Comparison of ENCODE assay signal across 1 cellular context in the genomic region with DNA sequence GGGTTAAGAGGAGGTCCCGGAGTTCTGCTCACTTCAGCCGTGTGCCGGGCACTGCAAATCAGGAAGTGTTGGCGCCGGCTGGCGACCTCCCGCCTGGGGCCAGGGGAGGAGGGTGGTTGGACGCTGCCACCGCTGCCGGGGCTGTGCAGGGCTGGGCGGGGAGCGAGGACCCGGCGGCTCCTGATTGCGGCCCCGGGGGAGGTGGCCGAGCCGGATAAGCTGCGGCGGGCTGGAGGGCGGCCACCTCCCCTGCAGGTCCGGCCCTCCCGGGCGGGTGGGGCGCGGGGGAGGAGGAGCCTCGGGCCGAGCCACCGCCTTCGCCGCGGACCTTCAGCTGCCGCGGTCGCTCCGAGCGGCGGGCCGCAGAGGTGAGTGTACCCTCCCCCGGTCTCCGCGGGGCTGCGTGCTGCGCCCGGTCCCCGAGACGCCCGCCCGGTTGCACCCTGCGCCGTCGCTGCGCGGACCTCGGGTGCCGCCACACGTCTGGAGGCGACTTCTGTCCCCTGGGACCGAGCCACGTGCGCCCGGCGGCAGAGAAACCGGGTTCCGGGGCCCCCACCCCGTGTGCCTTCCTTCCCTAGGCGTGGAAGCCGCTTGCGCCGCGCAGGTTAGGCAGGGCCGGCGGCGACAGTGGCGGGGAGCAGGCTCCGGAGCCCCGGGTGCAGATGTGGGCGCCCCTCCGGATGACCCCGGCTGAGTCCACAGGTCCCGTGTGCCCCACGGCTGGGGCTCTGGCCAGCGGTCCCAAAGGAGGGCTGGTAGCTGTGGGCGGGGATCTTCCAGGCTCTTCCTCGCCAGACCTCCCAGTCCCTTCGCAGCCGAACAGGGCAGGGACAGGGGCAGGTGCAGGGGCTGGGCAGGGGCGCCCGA.
TF ChIP-seq lines count a peak whose summit lies in the region.

A gene with protein sequence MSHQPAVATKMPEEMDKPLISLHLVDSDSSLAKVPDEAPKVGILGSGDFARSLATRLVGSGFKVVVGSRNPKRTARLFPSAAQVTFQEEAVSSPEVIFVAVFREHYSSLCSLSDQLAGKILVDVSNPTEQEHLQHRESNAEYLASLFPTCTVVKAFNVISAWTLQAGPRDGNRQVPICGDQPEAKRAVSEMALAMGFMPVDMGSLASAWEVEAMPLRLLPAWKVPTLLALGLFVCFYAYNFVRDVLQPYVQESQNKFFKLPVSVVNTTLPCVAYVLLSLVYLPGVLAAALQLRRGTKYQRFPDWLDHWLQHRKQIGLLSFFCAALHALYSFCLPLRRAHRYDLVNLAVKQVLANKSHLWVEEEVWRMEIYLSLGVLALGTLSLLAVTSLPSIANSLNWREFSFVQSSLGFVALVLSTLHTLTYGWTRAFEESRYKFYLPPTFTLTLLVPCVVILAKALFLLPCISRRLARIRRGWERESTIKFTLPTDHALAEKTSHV (plus strand): TSS at position 314 of the 870 bp plus-strand sequence. CDS start 7,179 bp downstream, outside the sequence.

TF ChIP-seq in HepG2, 621 proteins besides CTCF, POLR2A, EP300 and RAD21 (continued from another document):
- TF ChIP-seq SCMH1 (CRISPR knock-in tag; IDR thresholded peaks at IDR 0.05; ENCODE audit: borderline replicate concordance) (no peak), DR1 (CRISPR knock-in tag; IDR thresholded peaks at IDR 0.05) (no peak), SNAI1 (CRISPR knock-in tag; IDR thresholded peaks at IDR 0.05; ENCODE audit: borderline replicate concordance) (no peak), ELF3 (CRISPR knock-in tag; IDR thresholded peaks at IDR 0.05) (peak; percentile 57), KAT8 (CRISPR knock-in tag; IDR thresholded peaks at IDR 0.05) (no peak), JARID2 (CRISPR knock-in tag; IDR thresholded peaks at IDR 0.05; ENCODE audit: insufficient replicate concordance) (no peak), ZNF468 (CRISPR knock-in tag; IDR thresholded peaks at IDR 0.05) (no peak), ZMYM4 (CRISPR knock-in tag; IDR thresholded peaks at IDR 0.05) (peak; percentile 45; the same call in 1 of the 2 replicates), ATF7-NPFF (CRISPR knock-in tag; IDR thresholded peaks at IDR 0.05; ENCODE audit: low read depth) (peak; percentile 89), NCOR1 (IDR thresholded peaks at IDR 0.05; ENCODE audit: borderline replicate concordance, low read length) (no peak), HNRNPUL1 (IDR thresholded peaks at IDR 0.05; ENCODE audit: low read depth, low read length) (no peak), ARNTL (CRISPR knock-in tag; IDR thresholded peaks at IDR 0.05) (peak; percentile 64), KLF15 (CRISPR knock-in tag; IDR thresholded peaks at IDR 0.05; ENCODE audit: borderline replicate concordance) (no peak), SPEN (CRISPR knock-in tag; IDR thresholded peaks at IDR 0.05; ENCODE audit: low read depth) (no peak), CCDC6 (CRISPR knock-in tag; IDR thresholded peaks at IDR 0.05) (no peak; the same call in 1 of the 2 replicates)
- TF ChIP-seq, protein P1, sequence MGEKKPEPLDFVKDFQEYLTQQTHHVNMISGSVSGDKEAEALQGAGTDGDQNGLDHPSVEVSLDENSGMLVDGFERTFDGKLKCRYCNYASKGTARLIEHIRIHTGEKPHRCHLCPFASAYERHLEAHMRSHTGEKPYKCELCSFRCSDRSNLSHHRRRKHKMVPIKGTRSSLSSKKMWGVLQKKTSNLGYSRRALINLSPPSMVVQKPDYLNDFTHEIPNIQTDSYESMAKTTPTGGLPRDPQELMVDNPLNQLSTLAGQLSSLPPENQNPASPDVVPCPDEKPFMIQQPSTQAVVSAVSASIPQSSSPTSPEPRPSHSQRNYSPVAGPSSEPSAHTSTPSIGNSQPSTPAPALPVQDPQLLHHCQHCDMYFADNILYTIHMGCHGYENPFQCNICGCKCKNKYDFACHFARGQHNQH (CRISPR knock-in tag; IDR thresholded peaks at IDR 0.05) = peak; percentile 47; the same call in 1 of the 2 replicates
